Comparison of ENCODE assay signal across 38 cellular contexts in the genomic region with DNA sequence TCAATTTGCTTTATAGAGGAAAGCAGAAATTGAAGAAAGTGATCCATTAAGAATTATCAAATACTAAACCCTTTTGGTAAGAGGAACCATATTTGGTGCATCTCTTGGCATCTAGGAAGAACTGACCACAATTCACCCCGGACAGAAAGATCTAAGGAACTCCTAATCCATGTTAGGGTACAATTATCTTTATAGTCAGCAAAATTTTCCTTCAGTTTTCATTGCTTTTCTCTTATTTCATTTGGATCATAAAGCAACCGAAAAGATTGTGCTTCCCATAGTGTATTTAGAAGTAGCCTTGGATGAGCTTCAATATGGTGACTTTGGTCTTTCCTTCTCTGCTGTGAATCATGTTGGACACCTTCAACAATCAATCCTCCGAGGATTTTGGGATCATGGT. TPM values are rescaled to one million over a fixed set of nuclear protein-coding genes. Genes with fewer than 3 reads are reported as not detected.
"Had no signal": no experiment of that assay in that cellular context is flagged by ENCODE, and none has a peak within 500 bp of the region (broad histone marks: within the 10 kb centered on the region; RNA-seq: fewer than 3 reads in every experiment).

No MANE protein-coding gene starts in this region.

- H3K4me3 Mint-ChIP-seq: activated CD4-positive, alpha-beta memory T cell treated with anti-CD3 and anti-CD28 coated beads, Interleukin-2, amount 10 ng/mL, durations not matched to agents 7 days and 5 days; activated CD4-positive, alpha-beta T cell treated with anti-CD3 and anti-CD28 coated beads for 36 hours; activated CD4-positive, alpha-beta T cell treated with anti-CD3 and anti-CD28 coated beads, Interleukin-2, amount 10 ng/mL, durations not matched to agents 7 days and 5 days; activated naive CD4-positive, alpha-beta T cell treated with anti-CD3 and anti-CD28 coated beads for 36 hours; activated naive CD8-positive, alpha-beta T cell treated with anti-CD3 and anti-CD28 coated beads for 36 hours; activated T-cell treated with anti-CD3 and anti-CD28 coated beads, Interleukin-2, amount 50 U/mL, for 4 hours; activated T-cell treated with anti-CD3 and anti-CD28 coated beads, Interleukin-2, amount 50 U/mL, for 72 hours; activated T-helper 1 cell treated with anti-CD3 and anti-CD28 coated beads, Interleukin-12 subunit alpha, Interleukin-12 subunit beta, Interleukin-2, Interleukin-4 antibody, amounts not matched to agents 30 ng/mL and 10 ng/mL and 1 ng/mL, durations not matched to agents 14 hours and 24 hours and 36 hours; activated T-helper 17 cell treated with anti-CD3 and anti-CD28 coated beads, Interleukin-2, amount 50 U/mL, for 72 hours; T-helper 17 cell; WTC11 had no signal

- H3K36me3 Mint-ChIP-seq: activated naive CD8-positive, alpha-beta T cell treated with anti-CD3 and anti-CD28 coated beads for 36 hours; WTC11 had no signal

- H3K4me3 ChIP-seq: adrenal gland, body of pancreas, breast epithelium had no signal

- H3K9me3 Mint-ChIP-seq: activated CD4-positive, alpha-beta memory T cell treated with anti-CD3 and anti-CD28 coated beads, Interleukin-2, amount 10 ng/mL, durations not matched to agents 7 days and 5 days; activated CD4-positive, alpha-beta T cell treated with anti-CD3 and anti-CD28 coated beads, Interleukin-2, amount 10 ng/mL, durations not matched to agents 7 days and 5 days; activated naive CD4-positive, alpha-beta T cell treated with anti-CD3 and anti-CD28 coated beads for 36 hours; activated naive CD4-positive, alpha-beta T cell treated with anti-CD3 and anti-CD28 coated beads, Interleukin-2, amount 50 U/mL, for 72 hours; activated T-helper 1 cell treated with anti-CD3 and anti-CD28 coated beads, Interleukin-12 subunit alpha, Interleukin-12 subunit beta, Interleukin-2, Interleukin-4 antibody, amounts not matched to agents 30 ng/mL and 10 ng/mL and 1 ng/mL, durations not matched to agents 14 hours and 24 hours and 36 hours; activated T-helper 17 cell treated with anti-CD3 and anti-CD28 coated beads, Interleukin-2, amount 50 U/mL, for 72 hours had no signal

- H3K4me1 Mint-ChIP-seq: activated CD4-positive, alpha-beta memory T cell treated with anti-CD3 and anti-CD28 coated beads, Interleukin-2, amount 10 ng/mL, durations not matched to agents 7 days and 5 days; activated CD4-positive, alpha-beta T cell treated with anti-CD3 and anti-CD28 coated beads for 36 hours; activated CD4-positive, alpha-beta T cell treated with anti-CD3 and anti-CD28 coated beads, Interleukin-2, amount 10 ng/mL, durations not matched to agents 7 days and 5 days; activated naive CD8-positive, alpha-beta T cell treated with anti-CD3 and anti-CD28 coated beads for 36 hours; activated T-helper 17 cell treated with anti-CD3 and anti-CD28 coated beads, Interleukin-2, amount 50 U/mL, for 72 hours; T-helper 17 cell; WTC11 had no signal

- H3K4me1 ChIP-seq: body of pancreas, breast epithelium had no signal

- FAIRE-seq: astrocyte, TTC549 had no signal

- ATAC-seq: activated CD4-positive, alpha-beta T cell treated with anti-CD3 and anti-CD28 coated beads for 36 hours; activated CD4-positive, CD25-positive, alpha-beta regulatory T cell treated with anti-CD3 and anti-CD28 coated beads, Interleukin-2, amount 50 U/mL, for 24 hours; activated naive CD4-positive, alpha-beta T cell treated with anti-CD3 and anti-CD28 coated beads, Interleukin-2, amount 50 U/mL, for 72 hours; activated T-cell treated with anti-CD3 and anti-CD28 coated beads, Interleukin-2, amount 50 U/mL, for 4 hours; activated T-cell treated with anti-CD3 and anti-CD28 coated beads, Interleukin-2, amount 50 U/mL, for 72 hours; activated T-helper 17 cell treated with anti-CD3 and anti-CD28 coated beads, Interleukin-2, amount 50 U/mL, for 72 hours; body of pancreas; T-helper 17 cell; WTC11 had no signal

- DNase-seq: activated CD4-positive, alpha-beta memory T cell treated with anti-CD3 and anti-CD28 coated beads, Interleukin-2, amount 10 ng/mL, durations not matched to agents 7 days and 5 days; activated CD4-positive, alpha-beta T cell treated with anti-CD3 and anti-CD28 coated beads for 1 hour; activated CD4-positive, alpha-beta T cell treated with anti-CD3 and anti-CD28 coated beads for 36 hours; activated CD4-positive, alpha-beta T cell treated with anti-CD3 and anti-CD28 coated beads for 48 hours; activated CD4-positive, alpha-beta T cell treated with anti-CD3 and anti-CD28 coated beads, Interleukin-2, amount 10 ng/mL, durations not matched to agents 7 days and 5 days; activated CD4-positive, alpha-beta T cell treated with anti-CD3 and anti-CD28 coated beads, Interleukin-2, amount 50 U/mL, for 48 hours; activated CD4-positive, CD25-positive, alpha-beta regulatory T cell; activated CD8-positive, alpha-beta memory T cell treated with anti-CD3 and anti-CD28 coated beads, Interleukin-2, amount 50 U/mL, for 4 hours; activated effector memory CD4-positive, alpha-beta T cell treated with anti-CD3 and anti-CD28 coated beads, Interleukin-2, amount 50 U/mL, for 16 hours; activated gamma-delta T cell treated with Interleukin-2 at 50 U/mL for 16 hours; activated naive CD4-positive, alpha-beta T cell; activated naive CD4-positive, alpha-beta T cell treated with anti-CD3 and anti-CD28 coated beads for 36 hours; activated naive CD4-positive, alpha-beta T cell treated with anti-CD3 and anti-CD28 coated beads, Interleukin-2, amount 50 U/mL, for 16 hours; activated naive CD8-positive, alpha-beta T cell treated with anti-CD3 and anti-CD28 coated beads for 36 hours; activated T-cell treated with anti-CD3 and anti-CD28 coated beads for 4 hours; activated T-cell treated with anti-CD3 and anti-CD28 coated beads, Interleukin-2, amount 50 U/mL, for 1 hour; activated T-cell treated with anti-CD3 and anti-CD28 coated beads, Interleukin-2, amount 50 U/mL, for 4 hours; activated T-cell treated with anti-CD3 and anti-CD28 coated beads, Interleukin-2, amount 50 U/mL, for 72 hours; adrenal gland; amniotic stem cell; aorta; body of pancreas; brain microvascular endothelial cell; central memory CD4-positive, alpha-beta T cell; T-helper 17 cell; T-helper 9 cell; WERI-Rb-1 had no signal

- H3K36me3 ChIP-seq: adrenal gland, brain microvascular endothelial cell, breast epithelium, WERI-Rb-1 had no signal

- H3K9me3 ChIP-seq: adrenal gland, body of pancreas, breast epithelium had no signal

- H3K27ac Mint-ChIP-seq: activated CD4-positive, alpha-beta memory T cell treated with anti-CD3 and anti-CD28 coated beads, Interleukin-2, amount 10 ng/mL, durations not matched to agents 7 days and 5 days; activated CD4-positive, alpha-beta T cell treated with anti-CD3 and anti-CD28 coated beads for 36 hours; activated CD4-positive, alpha-beta T cell treated with anti-CD3 and anti-CD28 coated beads, Interleukin-2, amount 10 ng/mL, durations not matched to agents 7 days and 5 days; activated naive CD4-positive, alpha-beta T cell treated with anti-CD3 and anti-CD28 coated beads for 36 hours; activated naive CD4-positive, alpha-beta T cell treated with anti-CD3 and anti-CD28 coated beads, Interleukin-2, amount 50 U/mL, for 72 hours; activated naive CD8-positive, alpha-beta T cell treated with anti-CD3 and anti-CD28 coated beads for 36 hours; activated T-cell treated with anti-CD3 and anti-CD28 coated beads, Interleukin-2, amount 50 U/mL, for 72 hours; activated T-helper 1 cell treated with anti-CD3 and anti-CD28 coated beads, Interleukin-12 subunit alpha, Interleukin-12 subunit beta, Interleukin-2, Interleukin-4 antibody, amounts not matched to agents 30 ng/mL and 10 ng/mL and 1 ng/mL, durations not matched to agents 14 hours and 24 hours and 36 hours; activated T-helper 17 cell treated with anti-CD3 and anti-CD28 coated beads, Interleukin-2, amount 50 U/mL, for 72 hours; T-helper 17 cell; WTC11 had no signal

- H3K27me3 ChIP-seq: adrenal gland, body of pancreas, brain microvascular endothelial cell, breast epithelium had no signal

- H3K27ac ChIP-seq: adrenal gland, body of pancreas, brain microvascular endothelial cell, breast epithelium, WERI-Rb-1 had no signal

RNA-seq across cellular contexts. Expression of a gene that starts 50.1 kb away (rescaled TPM):
- total RNA-seq: activated CD4-positive, alpha-beta memory T cell treated with anti-CD3 and anti-CD28 coated beads, Interleukin-2, amount 10 ng/mL, durations not matched to agents 7 days and 5 days; activated CD4-positive, alpha-beta T cell treated with anti-CD3 and anti-CD28 coated beads for 36 hours; activated CD4-positive, alpha-beta T cell treated with anti-CD3 and anti-CD28 coated beads, Interleukin-2, amount 10 ng/mL, durations not matched to agents 7 days and 5 days; activated CD8-positive, alpha-beta memory T cell treated with anti-CD3 and anti-CD28 coated beads for 36 hours; activated naive CD4-positive, alpha-beta T cell treated with anti-CD3 and anti-CD28 coated beads for 36 hours; activated naive CD8-positive, alpha-beta T cell treated with anti-CD3 and anti-CD28 coated beads for 36 hours; activated T-cell treated with anti-CD3 and anti-CD28 coated beads, Interleukin-2, amount 50 U/mL, for 72 hours; activated T-helper 1 cell treated with anti-CD3 and anti-CD28 coated beads, Interleukin-12 subunit alpha, Interleukin-12 subunit beta, Interleukin-2, Interleukin-4 antibody, amounts not matched to agents 30 ng/mL and 10 ng/mL and 1 ng/mL, durations not matched to agents 14 hours and 24 hours and 36 hours; activated T-helper 17 cell treated with anti-CD3 and anti-CD28 coated beads, Interleukin-2, amount 50 U/mL, for 72 hours; T-helper 1 cell treated with Interleukin-12 subunit alpha and Interleukin-12 subunit beta and Interleukin-4 antibody, amounts not matched to agents 30 ng/mL and 1 ng/mL, for 36 hours; T-helper 17 cell; T-helper 2 cell treated with Interferon-gamma antibody and Interleukin-4, amounts not matched to agents 100 ng/mL and 5 ng/mL, for 36 hours had no signal
